In genomic region chr10:43208147-43209063, GRCh38 we compare ENCODE assay signal across 1 cellular context.
TF ChIP-seq lines count a peak whose summit lies in the region.

No MANE protein-coding gene starts in this region.

TF ChIP-seq in K562, 482 proteins besides CTCF, POLR2A, EP300 and RAD21:
- TF ChIP-seq NFYB (IDR thresholded peaks at IDR 0.05; ENCODE audit: extremely low read depth, insufficient read length) (no peak), NFXL1 (CRISPR knock-in tag; IDR thresholded peaks at IDR 0.05) (no peak), LCOR (CRISPR knock-in tag; IDR thresholded peaks at IDR 0.05) (no peak), TSC22D4 (tag; IDR thresholded peaks at IDR 0.05) (no peak), ZBTB12 (CRISPR knock-in tag; IDR thresholded peaks at IDR 0.05) (no peak)
TF ChIP-seq in K562: peak in this region for 0.
